Comparison of ENCODE assay signal across 24 cellular contexts in genomic region chr15:88810449-88810848, GRCh38. TPM values are rescaled to one million over a fixed set of nuclear protein-coding genes. Genes with fewer than 3 reads are reported as not detected.
A peak's percentile ranks its signal among the peaks of the same experiment; 100 is the strongest.
DNase-seq lines count a peak whose midpoint lies in the region; ATAC-seq, FAIRE-seq and TF ChIP-seq lines count a peak whose summit lies in the region.
"Had no signal": no experiment of that assay in that cellular context is flagged by ENCODE, and none has a peak within 500 bp of the region (broad histone marks: within the 10 kb centered on the region; RNA-seq: fewer than 3 reads in every experiment).

No MANE protein-coding gene starts in this region.

- H3K36me3 ChIP-seq in osteoblast (ENCODE audit: insufficient read depth, low read length), result no peaks in the 10 kb centered on the region
- H3K36me3 ChIP-seq: spleen had no signal

- TF ChIP-seq POLR2A in GM12892 (IDR thresholded peaks at IDR 0.05; ENCODE audit: low read depth, low read length), result no peak

- FAIRE-seq in GM12892 (lab: Jason Lieb, UNC), result no peak
- FAIRE-seq: colon, endometrium had no signal

- H2AFZ ChIP-seq in osteoblast (ENCODE audit: low read length), result no peak overlapping the region

- no peaks in the 10 kb centered on the region for H3K4me1 ChIP-seq in osteoblast (ENCODE audit: insufficient read depth, low read length)
- H3K4me1 ChIP-seq: spleen had no signal

- H3K9me3 ChIP-seq in osteoblast (ENCODE audit: low read depth, low read length), result no peaks in the 10 kb centered on the region
- H3K9me3 ChIP-seq: spleen had no signal

- H3K4me3 ChIP-seq in epithelial cell of esophagus (ENCODE audit: low read length) (no peak overlapping the region), osteoblast (ENCODE audit: insufficient read depth, low read length) (no peak overlapping the region)
- H3K4me3 ChIP-seq: SK-N-MC, spleen had no signal

- no peaks in the 10 kb centered on the region for H3K36me3 Mint-ChIP-seq in natural killer cell
- H3K36me3 Mint-ChIP-seq: activated CD8-positive, alpha-beta memory T cell treated with anti-CD3 and anti-CD28 coated beads, Interleukin-2, amount 10 ng/mL, durations not matched to agents 7 days and 5 days; IgD-negative memory B cell; naive thymus-derived CD4-positive, alpha-beta T cell had no signal

- H3K79me2 ChIP-seq in osteoblast (ENCODE audit: insufficient read depth, low read length), result peaks cover 11% of the 10 kb centered on the region

- H3K27ac ChIP-seq in osteoblast (ENCODE audit: low read depth, low read length), result no peak overlapping the region
- H3K27ac ChIP-seq: SK-N-MC, spleen had no signal

- H3K27me3 ChIP-seq in osteoblast (ENCODE audit: insufficient read depth, low read length), result peaks cover under 1% of the 10 kb centered on the region

- H3K4me3 Mint-ChIP-seq in natural killer cell, result no peak overlapping the region
- H3K4me3 Mint-ChIP-seq: activated CD8-positive, alpha-beta memory T cell treated with anti-CD3 and anti-CD28 coated beads, Interleukin-2, amount 10 ng/mL, durations not matched to agents 7 days and 5 days; IgD-negative memory B cell; naive thymus-derived CD4-positive, alpha-beta T cell had no signal

- H3K9me3 Mint-ChIP-seq in natural killer cell, result no peaks in the 10 kb centered on the region
- H3K9me3 Mint-ChIP-seq: IgD-negative memory B cell; naive thymus-derived CD4-positive, alpha-beta T cell had no signal

- peaks cover 22 to 45% of the 10 kb centered on the region in 2 donors for H3K27me3 Mint-ChIP-seq in natural killer cell (ENCODE audit: low read depth in 2 of 2)

- no peak for ATAC-seq in natural killer cell
- ATAC-seq: activated CD8-positive, alpha-beta memory T cell treated with anti-CD3 and anti-CD28 coated beads, Interleukin-2, amount 10 ng/mL, durations not matched to agents 7 days and 5 days; naive thymus-derived CD4-positive, alpha-beta T cell had no signal

- intact Hi-C loops in natural killer cell (cut with micrococcal nuclease), result no loop called here

- in situ Hi-C loops in Caki2 (cut with HindIII; ENCODE audit: low pct_unique_long_range_greater_than_20kb, low sequenced_read_pairs), result no loop called here

- H4K20me1 ChIP-seq in osteoblast (ENCODE audit: insufficient read depth, low read length), result no peaks in the 10 kb centered on the region

- no peaks in the 10 kb centered on the region for H3K4me1 Mint-ChIP-seq in natural killer cell
- H3K4me1 Mint-ChIP-seq: activated CD8-positive, alpha-beta memory T cell treated with anti-CD3 and anti-CD28 coated beads, Interleukin-2, amount 10 ng/mL, durations not matched to agents 7 days and 5 days; naive thymus-derived CD4-positive, alpha-beta T cell had no signal

- no peak for TF ChIP-seq CTCF in epithelial cell of esophagus (IDR thresholded peaks at IDR 0.05; ENCODE audit: insufficient read depth, low read depth, low read length, missing control alignments)
- no peak for TF ChIP-seq CTCF in osteoblast (IDR thresholded peaks at IDR 0.05; ENCODE audit: extremely low read depth, low read depth, low read length)
- no peak for TF ChIP-seq CTCF in natural killer cell (IDR thresholded peaks at IDR 0.05)

- DNase-seq in Caki2 (ENCODE audit: low read depth) (peak; percentile 22), HT1080 (ENCODE audit: low read depth) (peak; percentile 34), epithelial cell of esophagus (ENCODE audit: low read depth) (peak; percentile 30), osteoblast (ENCODE audit: insufficient read length, low spot score, missing footprints) (peak; percentile 94), natural killer cell (no peak), GM12892 (ENCODE audit: insufficient read length) (no peak), SHP77 (lab: John Stamatoyannopoulos, UW) (no peak)
- DNase-seq in stimulated activated CD4-positive, alpha-beta T cell treated with anti-CD3 and anti-CD28 coated beads, Interleukin-4, amount 100 ng/mL, for 4 hours, result no peak
- DNase-seq: activated CD8-positive, alpha-beta memory T cell treated with anti-CD3 and anti-CD28 coated beads, Interleukin-2, amount 10 ng/mL, durations not matched to agents 7 days and 5 days; activated effector memory CD4-positive, alpha-beta T cell treated with Interleukin-2 at 50 U/mL for 16 hours; aorta; DMS153; MV-4-11; naive thymus-derived CD4-positive, alpha-beta T cell; NCI-H2081; NCI-H524; spleen; T1000 had no signal

- no peak overlapping the region for H3K4me2 ChIP-seq in osteoblast (ENCODE audit: insufficient read depth, low read length)

- no peak overlapping the region for H3K27ac Mint-ChIP-seq in natural killer cell
- H3K27ac Mint-ChIP-seq: activated CD8-positive, alpha-beta memory T cell treated with anti-CD3 and anti-CD28 coated beads, Interleukin-2, amount 10 ng/mL, durations not matched to agents 7 days and 5 days; IgD-negative memory B cell; naive thymus-derived CD4-positive, alpha-beta T cell; progenitor cell of endocrine pancreas had no signal

RNA-seq across cellular contexts. Expression of gene ACAN, which starts 7.2 kb away (rescaled TPM):
- not detected in 2 replicates for total RNA-seq in Caki2 (2014; rRNA removed; shearing (Covaris generic); ENCODE audit: low replicate concordance)
- 0.27 and 0.37 TPM in 2 replicates for total RNA-seq in HT1080 (2014; rRNA removed; shearing (Covaris generic))
- polyA plus RNA-seq in HT1080 (2015; cell fraction: cytosol; rRNA removed), result 0.02 TPM in 1 of 2 replicates, not detected in the other
- not detected in 2 replicates for polyA plus RNA-seq in HT1080 (2015; cell fraction: nucleus; rRNA removed)
- total RNA-seq in osteoblast, result 4.7 and 12.7 TPM in 2 replicates
- not detected for total RNA-seq in natural killer cell
- not detected for polyA plus RNA-seq in GM12892 (2012; ENCODE audit: missing spikeins)
- total RNA-seq: activated CD8-positive, alpha-beta memory T cell treated with anti-CD3 and anti-CD28 coated beads, Interleukin-2, amount 10 ng/mL, durations not matched to agents 7 days and 5 days; naive thymus-derived CD4-positive, alpha-beta T cell; OCI-LY7 had no signal
- polyA plus RNA-seq: IgD-negative memory B cell had no signal

Comparison
In these comparisons a context has a peak if more than half of its experiments do, and no peak if none do; other contexts are left out.
1. DNase-seq: peak in Caki2 (single experiment), HT1080 (single experiment), epithelial cell of esophagus (single experiment) and osteoblast (single experiment); none in natural killer cell (single experiment), GM12892 (single experiment), stimulated activated CD4-positive, alpha-beta T cell treated with anti-CD3 and anti-CD28 coated beads, Interleukin-4, amount 100 ng/mL, for 4 hours (0 of 2) and SHP77 (0 of 2).